Comparison of ENCODE assay signal across 23 cellular contexts in genomic region chr14:58078471-58078870, GRCh38.
DNase-seq lines count a peak whose midpoint lies in the region; ATAC-seq, FAIRE-seq and TF ChIP-seq lines count a peak whose summit lies in the region.
"Had no signal": no experiment of that assay in that cellular context is flagged by ENCODE, and none has a peak within 500 bp of the region (broad histone marks: within the 10 kb centered on the region; RNA-seq: fewer than 3 reads in every experiment).

No MANE protein-coding gene starts in this region.

- H3K27ac Mint-ChIP-seq in HFFc6 (peak overlapping the region; percentile 92), MCF 10A (ENCODE audit: low read depth, unreplicated experiment) (peak overlapping the region; percentile 2)
- H3K27ac Mint-ChIP-seq: activated naive CD8-positive, alpha-beta T cell; naive thymus-derived CD8-positive, alpha-beta T cell; T-helper 2 cell treated with Interferon-gamma antibody and Interleukin-4, amounts not matched to agents 5 μg/mL and 100 μg/mL, for 36 hours had no signal

- H3K36me3 Mint-ChIP-seq in HFFc6 (ENCODE audit: low read depth) (no peaks in the 10 kb centered on the region), MCF 10A (ENCODE audit: insufficient read depth, unreplicated experiment) (peaks cover 6% of the 10 kb centered on the region)
- H3K36me3 Mint-ChIP-seq: activated naive CD8-positive, alpha-beta T cell; naive thymus-derived CD8-positive, alpha-beta T cell had no signal

- no peak for FAIRE-seq in frontal cortex (lab: Jason Lieb, UNC)
- FAIRE-seq: GM12878, islet of Langerhans had no signal

- POLR2A ChIA-PET in MCF 10A (lab: Yijun Ruan, JAX) = no interaction called here

- H3K4me1 ChIP-seq in foreskin keratinocyte (peaks cover 36% of the 10 kb centered on the region), suprapubic skin (peaks cover 9% of the 10 kb centered on the region)

- peaks cover 49% of the 10 kb centered on the region for H3K4me1 Mint-ChIP-seq in HFFc6 (ENCODE audit: low read depth)
- peaks cover 22% of the 10 kb centered on the region for H3K4me1 Mint-ChIP-seq in MCF 10A (ENCODE audit: insufficient read depth, unreplicated experiment)
- H3K4me1 Mint-ChIP-seq: naive thymus-derived CD8-positive, alpha-beta T cell had no signal

- H3K9me3 Mint-ChIP-seq in HFFc6 (no peaks in the 10 kb centered on the region), MCF 10A (ENCODE audit: unreplicated experiment) (no peaks in the 10 kb centered on the region)
- H3K9me3 Mint-ChIP-seq: naive thymus-derived CD8-positive, alpha-beta T cell; T-helper 2 cell treated with Interferon-gamma antibody and Interleukin-4, amounts not matched to agents 5 μg/mL and 100 μg/mL, for 36 hours had no signal

- H3K36me3 ChIP-seq in suprapubic skin = no peaks in the 10 kb centered on the region
- H3K36me3 ChIP-seq: BLaER1 treated with 17β-estradiol and CSF1 and Interleukin-3, amounts not matched to agents 10 nM and 100 nM; esophagus squamous epithelium; tibial nerve had no signal

- H3K27ac ChIP-seq in foreskin keratinocyte = peak overlapping the region; percentile 32
- no peak overlapping the region for H3K27ac ChIP-seq in suprapubic skin
- H3K27ac ChIP-seq: BLaER1 treated with 17β-estradiol and CSF1 and Interleukin-3, amounts not matched to agents 10 nM and 100 nM; esophagus squamous epithelium; PC-9; tibial nerve had no signal

- DNase-seq in HFFc6 (peak; percentile 75), MCF 10A (ENCODE audit: unreplicated experiment) (no peak), foreskin keratinocyte (no peak), OCI-M2 (lab: John Stamatoyannopoulos, UW; ENCODE audit: unreplicated experiment) (no peak), NCI-H2107 treated with DMSO at 0.1 percent for 48 hours (lab: John Stamatoyannopoulos, UW; ENCODE audit: unreplicated experiment) (no peak), frontal cortex (ENCODE audit: low spot score in 2 of 2) (no peak), suprapubic skin (ENCODE audit: low spot score in 2 of 2) (no peak)
- DNase-seq: activated CD4-positive, CD25-positive, alpha-beta regulatory T cell; activated CD8-positive, alpha-beta memory T cell treated with anti-CD3 and anti-CD28 coated beads for 24 hours; effector CD4-positive, alpha-beta T cell; esophagus squamous epithelium; GF-D8; H7; naive thymus-derived CD8-positive, alpha-beta T cell; NCI-H146; PC-9; stimulated activated naive CD8-positive, alpha-beta T cell treated with anti-CD3 and anti-CD28 coated beads, Interleukin-15, Interleukin-2, amounts not matched to agents 100 U/mL and 50 U/mL, for 24 hours had no signal

- no TSS peak for BruUV-seq in MCF 10A (replicated peaks; lab: Mats Ljungman, UMichigan)

- CTCF ChIA-PET in MCF 10A (lab: Yijun Ruan, JAX) = interaction anchor here (0.6 to 1.7 kb wide), 5 partner anchors 18 to 609 kb away, joined by 3 to 6 read pairs (median 4); no protein-coding TSS in a partner anchor

- ATAC-seq in foreskin keratinocyte = no peak
- ATAC-seq: GM12878; naive thymus-derived CD8-positive, alpha-beta T cell; stimulated activated naive CD8-positive, alpha-beta T cell treated with anti-CD3 and anti-CD28 coated beads, Interleukin-15, Interleukin-2, amounts not matched to agents 100 U/mL and 50 U/mL, for 24 hours had no signal

- no peaks in the 10 kb centered on the region for H3K9me3 ChIP-seq in suprapubic skin
- H3K9me3 ChIP-seq: BLaER1 treated with 17β-estradiol and CSF1 and Interleukin-3, amounts not matched to agents 10 nM and 100 nM; esophagus squamous epithelium; tibial nerve had no signal

- no peak overlapping the region for H3K4me3 ChIP-seq in suprapubic skin
- H3K4me3 ChIP-seq: BLaER1 treated with 17β-estradiol and CSF1 and Interleukin-3, amounts not matched to agents 10 nM and 100 nM; esophagus squamous epithelium; GM12878; PC-9; tibial nerve had no signal

- TF ChIP-seq POLR2A in suprapubic skin (IDR thresholded peaks at IDR 0.05) = no peak

- peak overlapping the region; percentile 79 for H3K4me3 Mint-ChIP-seq in HFFc6
- no peak overlapping the region for H3K4me3 Mint-ChIP-seq in MCF 10A (ENCODE audit: unreplicated experiment)
- H3K4me3 Mint-ChIP-seq: activated naive CD8-positive, alpha-beta T cell; naive thymus-derived CD8-positive, alpha-beta T cell; T-helper 2 cell treated with Interferon-gamma antibody and Interleukin-4, amounts not matched to agents 5 μg/mL and 100 μg/mL, for 36 hours had no signal

- no peaks in the 10 kb centered on the region for H3K27me3 ChIP-seq in foreskin keratinocyte
- no peaks in the 10 kb centered on the region for H3K27me3 ChIP-seq in suprapubic skin
- H3K27me3 ChIP-seq: BLaER1 treated with 17β-estradiol and CSF1 and Interleukin-3, amounts not matched to agents 10 nM and 100 nM; esophagus squamous epithelium; tibial nerve had no signal

- TF ChIP-seq CTCF in HFFc6 (IDR thresholded peaks at IDR 0.05) = no peak
- TF ChIP-seq CTCF in MCF 10A (IDR thresholded peaks at IDR 0.05; ENCODE audit: unreplicated experiment) = no peak
- TF ChIP-seq CTCF in foreskin keratinocyte (conservative IDR thresholded peaks at IDR 0.05) = no peak
- TF ChIP-seq CTCF in suprapubic skin (IDR thresholded peaks at IDR 0.05) = no peak

- intact Hi-C loops in MCF 10A (cut with micrococcal nuclease) = no loop called here

- H3K27me3 Mint-ChIP-seq in HFFc6 (ENCODE audit: insufficient read depth) = no peaks in the 10 kb centered on the region; the same call in 1 of the 2 replicates
- no peaks in the 10 kb centered on the region for H3K27me3 Mint-ChIP-seq in MCF 10A (ENCODE audit: insufficient read depth, unreplicated experiment)

- TF ChIP-seq EP300 in suprapubic skin (IDR thresholded peaks at IDR 0.05) = no peak
